ENCODE assay signal across 14 cellular contexts in the genomic region with DNA sequence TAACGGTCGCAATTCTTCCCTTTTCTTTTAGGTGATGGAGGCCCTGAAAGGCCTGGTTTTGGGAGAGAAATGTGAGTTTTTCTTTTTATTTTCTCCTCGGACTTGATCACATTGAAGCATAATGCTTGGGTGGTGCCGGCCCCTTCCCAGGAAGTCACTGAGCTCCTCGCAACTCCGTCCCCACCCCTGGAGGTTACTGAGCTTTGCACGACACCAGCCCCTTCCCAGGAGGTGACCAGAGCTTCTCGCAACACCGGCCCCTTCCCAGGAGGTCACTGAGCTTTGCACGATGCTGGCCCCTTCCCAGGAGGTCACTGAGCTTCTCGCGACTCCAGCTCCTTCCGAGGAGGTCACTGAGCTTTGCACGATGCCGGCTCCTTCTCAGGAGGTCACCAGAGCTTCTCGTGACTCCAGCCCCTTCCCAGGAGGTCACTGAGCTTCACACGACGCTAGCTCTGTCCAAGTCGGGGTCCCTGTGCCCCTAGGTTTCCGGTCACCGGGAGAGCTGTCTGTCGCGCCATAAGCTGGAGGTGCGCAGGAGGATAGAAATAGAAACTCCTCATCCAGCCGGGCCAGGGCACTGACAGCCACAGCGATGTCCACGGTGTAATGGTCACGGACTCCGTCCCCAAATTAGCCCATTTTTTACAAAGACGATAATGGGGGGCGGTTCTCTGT.
DNase-seq lines count a peak whose midpoint lies in the region; ATAC-seq and TF ChIP-seq lines count a peak whose summit lies in the region.
"Had no signal": no experiment of that assay in that cellular context is flagged by ENCODE, and none has a peak within 500 bp of the region (broad histone marks: within the 10 kb centered on the region; RNA-seq: fewer than 3 reads in every experiment).

No MANE protein-coding gene starts in this region.

- peaks cover 27% of the 10 kb centered on the region for H3K27me3 ChIP-seq in suprapubic skin
- H3K27me3 ChIP-seq: BE2C had no signal

- 86% methylated on average over 31 of the region's 31 CpGs for WGBS in suprapubic skin

- no peaks in the 10 kb centered on the region for H3K4me1 Mint-ChIP-seq in activated T-helper 2 cell treated with anti-CD3 and anti-CD28 coated beads, Interferon-gamma antibody, Interleukin-2, Interleukin-4, amounts not matched to agents 10 μg/mL and 5 μg/mL and 100 μg/mL, durations not matched to agents 14 hours and 24 hours and 36 hours (ENCODE audit: low read depth)
- no peaks in the 10 kb centered on the region for H3K4me1 Mint-ChIP-seq in stimulated activated naive CD8-positive, alpha-beta T cell treated with anti-CD3 and anti-CD28 coated beads, Interleukin-15, amount 100 ng/mL, for 72 hours

- H3K36me3 Mint-ChIP-seq in activated T-helper 2 cell treated with anti-CD3 and anti-CD28 coated beads, Interferon-gamma antibody, Interleukin-2, Interleukin-4, amounts not matched to agents 10 μg/mL and 5 μg/mL and 100 μg/mL, durations not matched to agents 14 hours and 24 hours and 36 hours (ENCODE audit: low read depth) = no peaks in the 10 kb centered on the region
- H3K36me3 Mint-ChIP-seq: CD8-positive, alpha-beta T cell had no signal

- H3K27ac Mint-ChIP-seq in activated T-helper 2 cell treated with anti-CD3 and anti-CD28 coated beads, Interferon-gamma antibody, Interleukin-2, Interleukin-4, amounts not matched to agents 10 μg/mL and 5 μg/mL and 100 μg/mL, durations not matched to agents 14 hours and 24 hours and 36 hours = no peak overlapping the region
- no peak overlapping the region for H3K27ac Mint-ChIP-seq in stimulated activated naive CD8-positive, alpha-beta T cell treated with anti-CD3 and anti-CD28 coated beads, Interleukin-15, amount 100 ng/mL, for 72 hours
- H3K27ac Mint-ChIP-seq: CD8-positive, alpha-beta T cell had no signal

- no peak for ATAC-seq in stimulated activated naive CD8-positive, alpha-beta T cell treated with anti-CD3 and anti-CD28 coated beads, Interleukin-15, amount 100 ng/mL, for 72 hours
- no peak for ATAC-seq in HG03039 (IDR thresholded peaks at IDR 0.05; ENCODE audit: unreplicated experiment)
- ATAC-seq: CD8-positive, alpha-beta T cell; HCT116 had no signal

- no peaks in the 10 kb centered on the region for H3K4me1 ChIP-seq in suprapubic skin
- H3K4me1 ChIP-seq: BE2C had no signal

- no peak for TF ChIP-seq CTCF in suprapubic skin (IDR thresholded peaks at IDR 0.05)

- TF ChIP-seq EP300 in suprapubic skin (IDR thresholded peaks at IDR 0.05) = no peak

- H3K9me3 Mint-ChIP-seq in activated T-helper 2 cell treated with anti-CD3 and anti-CD28 coated beads, Interferon-gamma antibody, Interleukin-2, Interleukin-4, amounts not matched to agents 10 μg/mL and 5 μg/mL and 100 μg/mL, durations not matched to agents 14 hours and 24 hours and 36 hours = no peaks in the 10 kb centered on the region
- no peaks in the 10 kb centered on the region for H3K9me3 Mint-ChIP-seq in stimulated activated naive CD8-positive, alpha-beta T cell treated with anti-CD3 and anti-CD28 coated beads, Interleukin-15, amount 100 ng/mL, for 72 hours
- H3K9me3 Mint-ChIP-seq: CD8-positive, alpha-beta T cell had no signal

- no peak overlapping the region for H3K27ac ChIP-seq in suprapubic skin
- H3K27ac ChIP-seq: C4-2B had no signal

- no peak overlapping the region for H3K4me3 Mint-ChIP-seq in activated T-helper 2 cell treated with anti-CD3 and anti-CD28 coated beads, Interferon-gamma antibody, Interleukin-2, Interleukin-4, amounts not matched to agents 10 μg/mL and 5 μg/mL and 100 μg/mL, durations not matched to agents 14 hours and 24 hours and 36 hours (ENCODE audit: low read depth)
- H3K4me3 Mint-ChIP-seq in stimulated activated naive CD8-positive, alpha-beta T cell treated with anti-CD3 and anti-CD28 coated beads, Interleukin-15, amount 100 ng/mL, for 72 hours = no peak overlapping the region
- H3K4me3 Mint-ChIP-seq: CD8-positive, alpha-beta T cell had no signal

- no peaks in the 10 kb centered on the region for H3K36me3 ChIP-seq in suprapubic skin
- H3K36me3 ChIP-seq: BE2C had no signal

- H3K9me3 ChIP-seq in suprapubic skin = no peaks in the 10 kb centered on the region
- H3K9me3 ChIP-seq: BE2C had no signal

- H3K4me3 ChIP-seq in suprapubic skin = no peak overlapping the region

- no peak for TF ChIP-seq POLR2A in suprapubic skin (IDR thresholded peaks at IDR 0.05)

- intact Hi-C loops in activated T-helper 2 cell treated with anti-CD3 and anti-CD28 coated beads, Interferon-gamma antibody, Interleukin-2, Interleukin-4, amounts not matched to agents 10 μg/mL and 5 μg/mL and 100 μg/mL, durations not matched to agents 14 hours and 24 hours and 36 hours (cut with micrococcal nuclease) = no loop called here

- H3K27me3 Mint-ChIP-seq in activated T-helper 2 cell treated with anti-CD3 and anti-CD28 coated beads, Interferon-gamma antibody, Interleukin-2, Interleukin-4, amounts not matched to agents 10 μg/mL and 5 μg/mL and 100 μg/mL, durations not matched to agents 14 hours and 24 hours and 36 hours (ENCODE audit: low read depth) = no peaks in the 10 kb centered on the region
- peaks cover 4% of the 10 kb centered on the region for H3K27me3 Mint-ChIP-seq in stimulated activated naive CD8-positive, alpha-beta T cell treated with anti-CD3 and anti-CD28 coated beads, Interleukin-15, amount 100 ng/mL, for 72 hours

- DNase-seq in D341Med (ENCODE audit: low spot score) (peak; percentile 7), mesenteric fat pad (ENCODE audit: low spot score) (peak; percentile 87), suprapubic skin (ENCODE audit: low spot score in 2 of 2) (peak; percentile 45 to 59), NCI-H748 (lab: John Stamatoyannopoulos, UW; ENCODE audit: unreplicated experiment) (no peak)
- DNase-seq in activated T-helper 2 cell treated with anti-CD3 and anti-CD28 coated beads, Interferon-gamma antibody, Interleukin-2, Interleukin-4, amounts not matched to agents 10 μg/mL and 5 μg/mL and 100 μg/mL, durations not matched to agents 14 hours and 24 hours and 36 hours (ENCODE audit: low spot score) = peak; percentile 3
- no peak for DNase-seq in stimulated activated naive CD8-positive, alpha-beta T cell treated with anti-CD3 and anti-CD28 coated beads, Interleukin-15, amount 100 ng/mL, for 72 hours
- DNase-seq: BE2C; CD8-positive, alpha-beta T cell; COR-L47; DMS53; GF-D8 had no signal

Comparison
In these comparisons a context has a peak if more than half of its experiments do, and no peak if none do; other contexts are left out.
1. DNase-seq: peak in D341Med (single experiment), activated T-helper 2 cell treated with anti-CD3 and anti-CD28 coated beads, Interferon-gamma antibody, Interleukin-2, Interleukin-4, amounts not matched to agents 10 μg/mL and 5 μg/mL and 100 μg/mL, durations not matched to agents 14 hours and 24 hours and 36 hours (single experiment), mesenteric fat pad (single experiment) and suprapubic skin (2 of 2); none in stimulated activated naive CD8-positive, alpha-beta T cell treated with anti-CD3 and anti-CD28 coated beads, Interleukin-15, amount 100 ng/mL, for 72 hours (0 of 2) and NCI-H748 (single experiment).